In the genomic region with DNA sequence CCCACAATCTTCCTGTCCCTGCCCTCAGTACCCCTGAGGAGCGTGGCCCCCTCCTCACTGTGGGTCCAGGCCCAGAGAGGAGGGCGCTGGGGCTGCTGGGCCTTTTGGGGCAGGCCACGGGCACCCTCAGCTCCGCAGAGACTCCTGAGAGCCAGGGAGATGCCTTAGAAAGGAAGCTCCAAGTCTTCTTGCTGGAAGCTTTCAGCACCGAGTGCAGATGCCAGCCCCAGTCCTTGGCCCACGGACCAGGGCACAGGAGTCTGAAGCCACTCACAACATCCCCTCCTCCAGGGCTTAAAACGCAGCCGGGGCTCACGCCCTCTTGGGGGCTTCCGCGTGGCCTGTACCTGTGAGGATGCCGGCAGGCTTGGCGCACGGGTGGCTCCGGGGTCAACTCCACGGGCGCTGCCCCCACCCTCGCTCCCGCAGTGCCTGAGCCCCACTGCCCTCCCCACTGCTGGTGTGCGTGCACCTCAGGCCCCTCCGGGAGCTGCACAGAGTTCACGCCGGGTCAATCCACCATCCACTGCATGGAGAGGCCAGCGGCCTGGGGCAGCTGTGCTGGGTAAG, we compare ENCODE assay signal across 14 cellular contexts.
"Had no signal": no experiment of that assay in that cellular context is flagged by ENCODE, and none has a peak within 500 bp of the region (broad histone marks: within the 10 kb centered on the region; RNA-seq: fewer than 3 reads in every experiment).

No MANE protein-coding gene starts in this region.

- H3K27ac Mint-ChIP-seq: activated T-helper 17 cell treated with anti-CD3 and anti-CD28 coated beads, Interleukin-2, amount 50 U/mL, for 72 hours; mesothelial cell of epicardium; progenitor cell of endocrine pancreas; T-helper 1 cell treated with Interleukin-12 subunit alpha and Interleukin-12 subunit beta and Interleukin-4 antibody, amounts not matched to agents 30 μg/mL and 1 μg/mL, for 36 hours had no signal

- H3K4me3 Mint-ChIP-seq: activated T-helper 17 cell treated with anti-CD3 and anti-CD28 coated beads, Interleukin-2, amount 50 U/mL, for 72 hours; central memory CD8-positive, alpha-beta T cell; mesothelial cell of epicardium; T-helper 1 cell treated with Interleukin-12 subunit alpha and Interleukin-12 subunit beta and Interleukin-4 antibody, amounts not matched to agents 30 μg/mL and 1 μg/mL, for 36 hours had no signal

- H3K27ac ChIP-seq: adrenal gland had no signal

- DNase-seq: activated CD4-positive, alpha-beta T cell treated with anti-CD3 and anti-CD28 coated beads, Interleukin-2, amount 50 U/mL, for 1 hour; activated CD4-positive, CD25-positive, alpha-beta regulatory T cell; activated naive CD4-positive, alpha-beta T cell treated with anti-CD3 and anti-CD28 coated beads, Interleukin-2, amount 50 U/mL, for 16 hours; activated T-cell treated with anti-CD3 and anti-CD28 coated beads for 4 hours; dermis blood vessel endothelial cell; stimulated activated CD4-positive, alpha-beta T cell treated with anti-CD3 and anti-CD28 coated beads, Interleukin-4, amount 100 ng/mL, for 1 hour; stimulated activated CD8-positive, alpha-beta memory T cell treated with anti-CD3 and anti-CD28 coated beads, Interleukin-4, amount 100 ng/mL, for 48 hours; stimulated activated naive CD8-positive, alpha-beta T cell treated with anti-CD3 and anti-CD28 coated beads, Interleukin-15, Interleukin-2, amounts not matched to agents 100 U/mL and 50 U/mL, for 24 hours had no signal

- ATAC-seq: activated T-helper 17 cell treated with anti-CD3 and anti-CD28 coated beads, Interleukin-2, amount 50 U/mL, for 72 hours; stimulated activated naive CD8-positive, alpha-beta T cell treated with anti-CD3 and anti-CD28 coated beads, Interleukin-15, Interleukin-2, amounts not matched to agents 100 U/mL and 50 U/mL, for 24 hours had no signal

- H3K4me1 Mint-ChIP-seq: activated T-helper 17 cell treated with anti-CD3 and anti-CD28 coated beads, Interleukin-2, amount 50 U/mL, for 72 hours; central memory CD8-positive, alpha-beta T cell had no signal

- H3K36me3 Mint-ChIP-seq: mesothelial cell of epicardium had no signal

- H3K4me1 ChIP-seq: adrenal gland had no signal

- H3K27me3 Mint-ChIP-seq: central memory CD8-positive, alpha-beta T cell had no signal

- H3K4me3 ChIP-seq: adrenal gland had no signal

- H3K9me3 ChIP-seq: adrenal gland had no signal

- H3K36me3 ChIP-seq: adrenal gland had no signal

- H3K9me3 Mint-ChIP-seq: activated T-helper 17 cell treated with anti-CD3 and anti-CD28 coated beads, Interleukin-2, amount 50 U/mL, for 72 hours; central memory CD8-positive, alpha-beta T cell; mesothelial cell of epicardium; T-helper 1 cell treated with Interleukin-12 subunit alpha and Interleukin-12 subunit beta and Interleukin-4 antibody, amounts not matched to agents 30 μg/mL and 1 μg/mL, for 36 hours had no signal
